9 cellular contexts compared by ENCODE assay signal in the genomic region with DNA sequence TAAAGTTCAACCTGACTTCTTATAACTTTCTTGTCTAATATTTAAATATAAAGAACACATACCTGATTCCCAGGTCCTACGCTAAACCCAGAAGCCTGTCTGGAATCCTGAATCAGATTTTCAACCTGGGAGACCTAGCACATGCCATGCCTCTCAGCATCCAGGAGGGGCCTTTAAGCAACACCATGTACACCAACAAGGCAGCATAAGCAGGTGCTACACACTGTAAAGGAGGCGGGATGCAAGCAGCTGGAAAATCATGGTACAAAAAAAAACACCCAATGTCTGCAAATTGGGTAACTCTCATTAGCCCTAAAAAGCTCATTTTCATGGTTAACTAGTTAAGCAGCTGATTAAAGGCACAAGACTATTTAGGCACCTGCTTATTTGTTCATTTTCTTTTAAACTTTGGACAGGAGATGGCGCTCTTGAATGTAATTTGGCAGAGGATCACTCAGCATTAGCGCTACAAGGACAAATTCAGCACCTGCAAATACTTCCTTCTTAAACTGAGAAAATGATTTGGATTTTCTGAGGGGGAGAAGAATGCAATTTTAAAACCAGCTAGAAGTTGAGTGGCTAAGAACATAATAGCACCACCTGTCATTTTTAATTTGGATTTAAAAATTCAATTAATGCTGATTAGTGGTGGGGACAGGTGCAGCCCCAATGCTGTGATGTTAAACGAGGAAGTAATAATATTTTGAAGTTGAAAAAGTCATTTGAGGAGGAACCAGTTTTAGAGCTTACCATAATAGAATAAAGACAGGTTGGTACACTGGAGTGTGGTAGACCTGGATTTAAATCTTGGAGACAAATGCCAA.
DNase-seq lines count a peak whose midpoint lies in the region; ATAC-seq and TF ChIP-seq lines count a peak whose summit lies in the region.
"Had no signal": no experiment of that assay in that cellular context is flagged by ENCODE, and none has a peak within 500 bp of the region (broad histone marks: within the 10 kb centered on the region; RNA-seq: fewer than 3 reads in every experiment).

No MANE protein-coding gene starts in this region.

- H3K4me3 ChIP-seq in epithelial cell of esophagus (ENCODE audit: low read length), result no peak overlapping the region
- no peak overlapping the region for H3K4me3 ChIP-seq in neural progenitor cell

- H3K27ac Mint-ChIP-seq in neural progenitor cell, result no peak overlapping the region
- H3K27ac Mint-ChIP-seq: stimulated activated naive CD8-positive, alpha-beta T cell treated with anti-CD3 and anti-CD28 coated beads, Interleukin-15, Interleukin-2, amounts not matched to agents 100 ng/mL and 50 ng/mL, for 24 hours had no signal

- no peaks in the 10 kb centered on the region for H3K9me3 Mint-ChIP-seq in neural progenitor cell
- H3K9me3 Mint-ChIP-seq: stimulated activated naive CD8-positive, alpha-beta T cell treated with anti-CD3 and anti-CD28 coated beads, Interleukin-15, Interleukin-2, amounts not matched to agents 100 ng/mL and 50 ng/mL, for 24 hours had no signal

- peak; percentile 78 for ATAC-seq in GM21360 (IDR thresholded peaks at IDR 0.05; ENCODE audit: unreplicated experiment)
- ATAC-seq in GM19023 (IDR thresholded peaks at IDR 0.05; ENCODE audit: unreplicated experiment), result no peak

- peaks cover 7% of the 10 kb centered on the region for H3K4me1 ChIP-seq in neural progenitor cell

- no peak overlapping the region for H3K4me2 ChIP-seq in neural progenitor cell

- CTCF ChIA-PET in RWPE1 (lab: Yijun Ruan, JAX), result interaction anchor here (0.6 to 1.4 kb wide), 13 partner anchors 11 to 479 kb away, joined by 3 to 6 read pairs (median 4); no protein-coding TSS in a partner anchor

- H3K79me2 ChIP-seq in neural progenitor cell (ENCODE audit: low read depth), result no peaks in the 10 kb centered on the region

- H3K27me3 Mint-ChIP-seq in neural progenitor cell (ENCODE audit: insufficient read depth, low read depth), result peaks cover 5% of the 10 kb centered on the region
- H3K27me3 Mint-ChIP-seq: stimulated activated naive CD8-positive, alpha-beta T cell treated with anti-CD3 and anti-CD28 coated beads, Interleukin-15, Interleukin-2, amounts not matched to agents 100 ng/mL and 50 ng/mL, for 24 hours had no signal

- H3K9ac ChIP-seq in neural progenitor cell, result no peak overlapping the region

- H3K36me3 Mint-ChIP-seq in neural progenitor cell, result no peaks in the 10 kb centered on the region

- no peaks in the 10 kb centered on the region for H4K20me1 ChIP-seq in neural progenitor cell (ENCODE audit: low read depth)

- peaks cover 12% of the 10 kb centered on the region for H3K4me1 Mint-ChIP-seq in neural progenitor cell

- H3F3A ChIP-seq in neural progenitor cell (ENCODE audit: low read depth), result peaks cover 18% of the 10 kb centered on the region

- DNase-seq in activated CD4-positive, alpha-beta T cell treated with anti-CD3 and anti-CD28 coated beads for 4 hours, result peak; percentile 22 to 49
- DNase-seq in activated CD4-positive, alpha-beta T cell treated with anti-CD3 and anti-CD28 coated beads, Interleukin-2, amount 50 U/mL, for 1 hour, result no peak
- DNase-seq in NAMALWA (ENCODE audit: low spot score) (peak; percentile 89), RWPE1 (ENCODE audit: low spot score) (peak; percentile 26), epithelial cell of esophagus (ENCODE audit: low read depth) (peak; percentile 87), neural progenitor cell (ENCODE audit: low spot score) (peak; percentile 81)

- TF ChIP-seq CTCF in RWPE1 (conservative IDR thresholded peaks at IDR 0.05; ENCODE audit: low read depth) (peak; percentile 25; the same call in 1 of the 2 replicates), epithelial cell of esophagus (IDR thresholded peaks at IDR 0.05; ENCODE audit: insufficient read depth, low read depth, low read length, missing control alignments) (peak; percentile 59), neural progenitor cell (IDR thresholded peaks at IDR 0.05) (peak; percentile 87)

- no peak overlapping the region for H3K4me3 Mint-ChIP-seq in neural progenitor cell
- H3K4me3 Mint-ChIP-seq: stimulated activated naive CD8-positive, alpha-beta T cell treated with anti-CD3 and anti-CD28 coated beads, Interleukin-15, Interleukin-2, amounts not matched to agents 100 ng/mL and 50 ng/mL, for 24 hours had no signal

- POLR2A ChIA-PET in RWPE1 (lab: Yijun Ruan, JAX; ENCODE audit: low non-redundant PET), result no interaction called here

- no peaks in the 10 kb centered on the region for H3K27me3 ChIP-seq in neural progenitor cell

- H3K27ac ChIP-seq in RWPE1 (no peak overlapping the region), neural progenitor cell (no peak overlapping the region)

- no peaks in the 10 kb centered on the region for H3K36me3 ChIP-seq in neural progenitor cell

- no peak overlapping the region for H2AFZ ChIP-seq in neural progenitor cell (replicated peaks)

- no peaks in the 10 kb centered on the region for H3K9me3 ChIP-seq in neural progenitor cell (ENCODE audit: low read depth)

Comparison
In these comparisons a context has a peak if more than half of its experiments do, and no peak if none do; other contexts are left out.
1. CTCF ChIP-seq: peak in every context shown above with its lines; median percentile 87 in neural progenitor cell; 59 in epithelial cell of esophagus; 25 in RWPE1.